8 cellular contexts compared by ENCODE assay signal in the genomic region with DNA sequence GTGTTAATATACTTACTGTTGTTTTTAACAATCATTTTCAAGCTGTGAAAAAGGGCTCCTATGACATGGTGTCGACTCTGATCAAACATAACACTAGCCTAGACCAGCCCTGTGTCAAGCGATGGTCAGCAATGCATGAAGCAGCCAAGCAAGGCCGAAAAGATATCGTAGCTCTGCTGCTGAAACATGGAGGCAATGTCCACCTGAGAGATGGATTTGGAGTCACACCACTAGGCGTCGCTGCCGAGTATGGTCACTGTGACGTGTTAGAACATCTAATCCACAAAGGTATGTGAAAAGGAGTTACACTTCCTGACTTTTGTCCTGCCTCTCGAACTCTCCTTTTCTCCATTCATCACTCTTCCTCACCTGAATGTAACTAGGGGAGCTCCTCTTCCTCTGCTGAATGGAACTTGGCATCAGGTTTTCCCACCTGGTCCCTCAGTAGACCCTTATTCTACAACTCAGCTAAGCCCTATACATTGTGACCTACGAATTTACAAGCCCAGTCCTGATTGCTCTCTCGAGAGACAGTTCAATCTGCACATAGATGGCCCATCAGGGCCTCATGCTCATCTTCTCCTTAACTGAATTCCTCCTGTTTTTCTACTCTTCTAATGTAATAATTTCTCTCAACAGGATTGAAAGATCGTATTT. TPM values are rescaled to one million over a fixed set of nuclear protein-coding genes. Genes with fewer than 3 reads are reported as not detected.
DNase-seq lines count a peak whose midpoint lies in the region; ATAC-seq and TF ChIP-seq lines count a peak whose summit lies in the region.

No MANE protein-coding gene starts in this region.

- no peak overlapping the region for H3K27ac ChIP-seq in 22Rv1
- H3K27ac ChIP-seq in PC-3 (ENCODE audit: low read length) = no peak overlapping the region

- H3K9ac ChIP-seq in PC-3 (ENCODE audit: low read length) = no peak overlapping the region

- intact Hi-C loops in PC-3 (cut with micrococcal nuclease) = no loop called here

- TF ChIP-seq CTCF in 22Rv1 (IDR thresholded peaks at IDR 0.05) (peak; percentile 97), PC-3 (conservative IDR thresholded peaks at IDR 0.05; ENCODE audit: low read depth, low read length) (peak; percentile 58)

- H3K36me3 ChIP-seq in PC-3 (ENCODE audit: low read depth, low read length) = no peaks in the 10 kb centered on the region

- no peaks in the 10 kb centered on the region for H3K79me2 ChIP-seq in PC-3 (ENCODE audit: low read length)

- peak; percentile 51 for DNase-seq in PC-3
- peak in 3 of 4 experiments; percentile 32 to 37 (median 36) for DNase-seq in activated naive CD4-positive, alpha-beta T cell (lab: John Stamatoyannopoulos, UW)
- DNase-seq in iris pigment epithelial cell (ENCODE audit: low read depth) = peak; percentile 11
- peak; percentile 5 to 19 for DNase-seq in stimulated activated CD8-positive, alpha-beta memory T cell treated with anti-CD3 and anti-CD28 coated beads, Interleukin-2, amount 100 ng/mL, for 1 hour (ENCODE audit: low read depth in 2 of 2)
- no peak for DNase-seq in NCI-H187 treated with DMSO at 0.1 percent for 48 hours (lab: John Stamatoyannopoulos, UW)

- no peaks in the 10 kb centered on the region for H3F3A ChIP-seq in PC-3 (ENCODE audit: low read length, unreplicated experiment)

- no peaks in the 10 kb centered on the region for H3K27me3 ChIP-seq in PC-3 (ENCODE audit: low read length)

- no peak overlapping the region for H3K4me3 ChIP-seq in PC-3 (ENCODE audit: low read length)

- H3K4me1 ChIP-seq in PC-3 (ENCODE audit: insufficient read depth, low read length) = no peaks in the 10 kb centered on the region

- POLR2A ChIA-PET in PC-3 (lab: Charles Lee; ENCODE audit: unreplicated experiment) = no interaction called here

- H3K9me2 ChIP-seq in PC-3 (replicated peaks; ENCODE audit: low read length) = no peaks in the 10 kb centered on the region

- CTCF ChIA-PET in PC-3 (lab: Charles Lee) = no interaction called here

- BruUV-seq in PC-3 (replicated peaks; lab: Mats Ljungman, UMichigan) = no TSS peak

- H3K4me2 ChIP-seq in PC-3 (ENCODE audit: low read length) = no peak overlapping the region

- ATAC-seq in GM18858 (IDR thresholded peaks at IDR 0.05; ENCODE audit: unreplicated experiment) (peak; percentile 93), HG02981 (IDR thresholded peaks at IDR 0.05; ENCODE audit: unreplicated experiment) (peak; percentile 86), PC-3 (no peak)

- 0 out of 2 replicates have a peak overlapping the region, but pooled peaks have one; percentile 26 for H2AFZ ChIP-seq in PC-3 (ENCODE audit: low read length)

- no peaks in the 10 kb centered on the region for H4K20me1 ChIP-seq in PC-3 (ENCODE audit: low read length)

- no peaks in the 10 kb centered on the region for H3K9me3 ChIP-seq in PC-3 (ENCODE audit: low read length)

RNA-seq across cellular contexts. Expression of a gene that starts 23.0 kb away (rescaled TPM):
- total RNA-seq in PC-3 (2014; rRNA removed) = not detected in 2 replicates

RNA-seq across cellular contexts. Expression of a gene that starts 31.0 kb away (rescaled TPM):
- not detected in 2 replicates for total RNA-seq in PC-3 (2014; rRNA removed)
